In genomic region chr15:73326157-73326556, GRCh38 we compare ENCODE assay signal across 20 cellular contexts. TPM values are rescaled to one million over a fixed set of nuclear protein-coding genes. Genes with fewer than 3 reads are reported as not detected.
"Had no signal": no experiment of that assay in that cellular context is flagged by ENCODE, and none has a peak within 500 bp of the region (broad histone marks: within the 10 kb centered on the region; RNA-seq: fewer than 3 reads in every experiment).

No MANE protein-coding gene starts in this region.

- H3K36me3 ChIP-seq: gastrocnemius medialis, neural progenitor cell, transverse colon had no signal

- DNase-seq: activated CD4-positive, alpha-beta T cell treated with anti-CD3 and anti-CD28 coated beads for 4 hours; activated CD8-positive, alpha-beta memory T cell treated with anti-CD3 and anti-CD28 coated beads, Interleukin-2, amount 50 U/mL, for 4 hours; activated CD8-positive, alpha-beta T cell treated with anti-CD3 and anti-CD28 coated beads for 36 hours; activated naive CD4-positive, alpha-beta T cell treated with anti-CD3 and anti-CD28 coated beads for 36 hours; activated T-cell treated with anti-CD3 and anti-CD28 coated beads, Interleukin-2, amount 50 U/mL, for 72 hours; central memory CD4-positive, alpha-beta T cell; cortex of kidney; effector CD8-positive, alpha-beta T cell; heart right ventricle; left ventricle myocardium inferior; mesenchymal stem cell; substantia nigra; T1000; transverse colon had no signal

- H3K36me3 Mint-ChIP-seq: neural progenitor cell; stimulated activated memory B cell treated with anti-CD40 and anti-IgM and Interleukin-4, amounts not matched to agents 10 μg/mL and 1 μg/mL and 100 μg/mL, for 72 hours had no signal

- ATAC-seq: gastrocnemius medialis; stimulated activated memory B cell treated with anti-CD40 and anti-IgM and Interleukin-4, amounts not matched to agents 10 μg/mL and 1 μg/mL and 100 μg/mL, for 72 hours had no signal

- H3K9me3 Mint-ChIP-seq: activated CD8-positive, alpha-beta T cell treated with anti-CD3 and anti-CD28 coated beads for 36 hours; activated naive CD4-positive, alpha-beta T cell treated with anti-CD3 and anti-CD28 coated beads for 36 hours; activated T-cell treated with anti-CD3 and anti-CD28 coated beads, Interleukin-2, amount 50 U/mL, for 72 hours; neural progenitor cell; stimulated activated memory B cell treated with anti-CD40 and anti-IgM and Interleukin-4, amounts not matched to agents 10 μg/mL and 1 μg/mL and 100 μg/mL, for 72 hours had no signal

- H3K9me3 ChIP-seq: gastrocnemius medialis, heart right ventricle, left ventricle myocardium inferior, transverse colon had no signal

- H3K4me2 ChIP-seq: neural progenitor cell, smooth muscle cell had no signal

- H3K4me1 ChIP-seq: gastrocnemius medialis, neural progenitor cell, transverse colon had no signal

- H3K4me3 ChIP-seq: gastrocnemius medialis, heart right ventricle, left ventricle myocardium inferior, neural progenitor cell, smooth muscle cell, transverse colon had no signal

- H3K4me3 Mint-ChIP-seq: activated CD8-positive, alpha-beta T cell treated with anti-CD3 and anti-CD28 coated beads for 36 hours; activated naive CD4-positive, alpha-beta T cell treated with anti-CD3 and anti-CD28 coated beads for 36 hours; neural progenitor cell; stimulated activated memory B cell treated with anti-CD40 and anti-IgM and Interleukin-4, amounts not matched to agents 10 μg/mL and 1 μg/mL and 100 μg/mL, for 72 hours had no signal

- H3K9ac ChIP-seq: neural progenitor cell had no signal

- H2AFZ ChIP-seq: neural progenitor cell had no signal

- H3K27me3 ChIP-seq: neural progenitor cell, transverse colon had no signal

- H3K27ac ChIP-seq: epithelial cell of prostate, gastrocnemius medialis, heart right ventricle, left ventricle myocardium inferior, neural progenitor cell, transverse colon, VCaP had no signal

- H3K27ac Mint-ChIP-seq: activated CD8-positive, alpha-beta T cell treated with anti-CD3 and anti-CD28 coated beads for 36 hours; activated naive CD4-positive, alpha-beta T cell treated with anti-CD3 and anti-CD28 coated beads for 36 hours; activated T-cell treated with anti-CD3 and anti-CD28 coated beads, Interleukin-2, amount 50 U/mL, for 72 hours; neural progenitor cell; stimulated activated memory B cell treated with anti-CD40 and anti-IgM and Interleukin-4, amounts not matched to agents 10 μg/mL and 1 μg/mL and 100 μg/mL, for 72 hours had no signal

RNA-seq across cellular contexts. Expression of gene HCN4, which starts 42.6 kb away (rescaled TPM):
- total RNA-seq: activated CD8-positive, alpha-beta T cell treated with anti-CD3 and anti-CD28 coated beads for 36 hours; activated naive CD4-positive, alpha-beta T cell treated with anti-CD3 and anti-CD28 coated beads for 36 hours; activated T-cell treated with anti-CD3 and anti-CD28 coated beads, Interleukin-2, amount 50 U/mL, for 72 hours; gastrocnemius medialis; smooth muscle cell had no signal
